Comparison of ENCODE assay signal across 1 cellular context in the genomic region with DNA sequence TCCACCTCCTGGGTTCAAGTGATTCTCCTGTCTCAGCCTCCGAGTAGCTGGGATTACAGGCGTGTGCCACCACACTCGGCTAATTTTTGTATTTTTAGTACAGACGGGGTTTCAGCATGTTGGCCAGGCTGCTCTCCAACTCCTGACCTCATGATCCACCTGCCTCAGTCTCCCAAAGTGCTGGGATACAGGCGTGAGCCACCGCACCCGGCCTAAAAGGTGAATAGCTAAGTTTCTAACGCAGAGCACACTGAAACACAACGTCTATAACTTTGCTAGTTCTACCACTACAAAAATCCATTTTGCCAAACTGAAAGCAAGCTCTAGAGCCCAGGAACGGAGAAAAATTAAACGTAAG.
TF ChIP-seq lines count a peak whose summit lies in the region.

No MANE protein-coding gene starts in this region.

TF ChIP-seq in HEK293, 187 proteins besides CTCF, POLR2A, EP300 and RAD21:
- TF ChIP-seq, protein P1, sequence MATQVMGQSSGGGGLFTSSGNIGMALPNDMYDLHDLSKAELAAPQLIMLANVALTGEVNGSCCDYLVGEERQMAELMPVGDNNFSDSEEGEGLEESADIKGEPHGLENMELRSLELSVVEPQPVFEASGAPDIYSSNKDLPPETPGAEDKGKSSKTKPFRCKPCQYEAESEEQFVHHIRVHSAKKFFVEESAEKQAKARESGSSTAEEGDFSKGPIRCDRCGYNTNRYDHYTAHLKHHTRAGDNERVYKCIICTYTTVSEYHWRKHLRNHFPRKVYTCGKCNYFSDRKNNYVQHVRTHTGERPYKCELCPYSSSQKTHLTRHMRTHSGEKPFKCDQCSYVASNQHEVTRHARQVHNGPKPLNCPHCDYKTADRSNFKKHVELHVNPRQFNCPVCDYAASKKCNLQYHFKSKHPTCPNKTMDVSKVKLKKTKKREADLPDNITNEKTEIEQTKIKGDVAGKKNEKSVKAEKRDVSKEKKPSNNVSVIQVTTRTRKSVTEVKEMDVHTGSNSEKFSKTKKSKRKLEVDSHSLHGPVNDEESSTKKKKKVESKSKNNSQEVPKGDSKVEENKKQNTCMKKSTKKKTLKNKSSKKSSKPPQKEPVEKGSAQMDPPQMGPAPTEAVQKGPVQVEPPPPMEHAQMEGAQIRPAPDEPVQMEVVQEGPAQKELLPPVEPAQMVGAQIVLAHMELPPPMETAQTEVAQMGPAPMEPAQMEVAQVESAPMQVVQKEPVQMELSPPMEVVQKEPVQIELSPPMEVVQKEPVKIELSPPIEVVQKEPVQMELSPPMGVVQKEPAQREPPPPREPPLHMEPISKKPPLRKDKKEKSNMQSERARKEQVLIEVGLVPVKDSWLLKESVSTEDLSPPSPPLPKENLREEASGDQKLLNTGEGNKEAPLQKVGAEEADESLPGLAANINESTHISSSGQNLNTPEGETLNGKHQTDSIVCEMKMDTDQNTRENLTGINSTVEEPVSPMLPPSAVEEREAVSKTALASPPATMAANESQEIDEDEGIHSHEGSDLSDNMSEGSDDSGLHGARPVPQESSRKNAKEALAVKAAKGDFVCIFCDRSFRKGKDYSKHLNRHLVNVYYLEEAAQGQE (tag by site-specific recombination; IDR thresholded peaks at IDR 0.05): 0 out of 2 replicates have a peak, but pooled peaks have one; percentile 33
